1 cellular context compared by ENCODE assay signal in the genomic region with DNA sequence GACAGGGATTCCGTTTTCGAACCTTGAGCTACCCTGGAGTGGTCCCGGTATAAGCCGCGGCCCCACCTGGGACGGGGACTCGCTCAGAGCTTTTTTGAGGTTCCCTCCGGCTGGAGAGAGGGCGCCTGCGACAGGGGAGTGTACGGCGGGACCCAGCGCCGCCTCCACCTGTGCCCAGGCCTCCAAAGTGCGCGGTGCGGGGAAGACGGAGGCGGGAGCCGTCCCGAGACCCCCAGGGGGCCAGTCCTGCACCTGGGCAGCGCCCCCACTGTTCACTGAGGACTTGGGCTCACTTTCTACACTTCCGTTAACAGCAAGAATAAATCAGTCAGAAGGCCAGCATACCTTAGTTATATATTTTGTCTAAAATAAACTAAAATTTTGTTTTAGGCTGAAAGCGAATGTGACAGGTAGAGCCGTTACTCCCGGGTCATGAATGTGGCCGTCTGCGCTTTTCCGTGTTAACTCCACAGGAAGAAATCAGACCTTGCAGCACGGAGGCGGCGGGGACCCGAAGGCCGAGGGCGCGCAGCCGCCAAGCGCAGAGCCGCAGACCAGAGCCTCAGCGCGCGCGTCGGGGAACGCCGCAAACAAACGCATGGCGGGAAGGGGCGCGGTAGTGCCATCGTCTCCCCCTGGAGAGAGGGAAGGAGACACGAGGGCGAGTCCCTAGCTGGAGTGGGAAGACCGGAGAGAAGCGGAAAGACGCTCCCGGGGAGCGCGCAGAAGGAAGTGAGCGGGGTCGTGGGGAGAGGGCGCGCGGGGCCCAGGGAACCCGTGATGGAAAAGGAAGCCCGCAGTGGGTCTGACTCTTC.
A peak's percentile ranks its signal among the peaks of the same experiment; 100 is the strongest.
TF ChIP-seq lines count a peak whose summit lies in the region.

No MANE protein-coding gene starts in this region.

TF ChIP-seq in HepG2, 621 proteins besides CTCF, POLR2A, EP300 and RAD21 (continued from another document and continues in another):
- TF ChIP-seq, protein P1, sequence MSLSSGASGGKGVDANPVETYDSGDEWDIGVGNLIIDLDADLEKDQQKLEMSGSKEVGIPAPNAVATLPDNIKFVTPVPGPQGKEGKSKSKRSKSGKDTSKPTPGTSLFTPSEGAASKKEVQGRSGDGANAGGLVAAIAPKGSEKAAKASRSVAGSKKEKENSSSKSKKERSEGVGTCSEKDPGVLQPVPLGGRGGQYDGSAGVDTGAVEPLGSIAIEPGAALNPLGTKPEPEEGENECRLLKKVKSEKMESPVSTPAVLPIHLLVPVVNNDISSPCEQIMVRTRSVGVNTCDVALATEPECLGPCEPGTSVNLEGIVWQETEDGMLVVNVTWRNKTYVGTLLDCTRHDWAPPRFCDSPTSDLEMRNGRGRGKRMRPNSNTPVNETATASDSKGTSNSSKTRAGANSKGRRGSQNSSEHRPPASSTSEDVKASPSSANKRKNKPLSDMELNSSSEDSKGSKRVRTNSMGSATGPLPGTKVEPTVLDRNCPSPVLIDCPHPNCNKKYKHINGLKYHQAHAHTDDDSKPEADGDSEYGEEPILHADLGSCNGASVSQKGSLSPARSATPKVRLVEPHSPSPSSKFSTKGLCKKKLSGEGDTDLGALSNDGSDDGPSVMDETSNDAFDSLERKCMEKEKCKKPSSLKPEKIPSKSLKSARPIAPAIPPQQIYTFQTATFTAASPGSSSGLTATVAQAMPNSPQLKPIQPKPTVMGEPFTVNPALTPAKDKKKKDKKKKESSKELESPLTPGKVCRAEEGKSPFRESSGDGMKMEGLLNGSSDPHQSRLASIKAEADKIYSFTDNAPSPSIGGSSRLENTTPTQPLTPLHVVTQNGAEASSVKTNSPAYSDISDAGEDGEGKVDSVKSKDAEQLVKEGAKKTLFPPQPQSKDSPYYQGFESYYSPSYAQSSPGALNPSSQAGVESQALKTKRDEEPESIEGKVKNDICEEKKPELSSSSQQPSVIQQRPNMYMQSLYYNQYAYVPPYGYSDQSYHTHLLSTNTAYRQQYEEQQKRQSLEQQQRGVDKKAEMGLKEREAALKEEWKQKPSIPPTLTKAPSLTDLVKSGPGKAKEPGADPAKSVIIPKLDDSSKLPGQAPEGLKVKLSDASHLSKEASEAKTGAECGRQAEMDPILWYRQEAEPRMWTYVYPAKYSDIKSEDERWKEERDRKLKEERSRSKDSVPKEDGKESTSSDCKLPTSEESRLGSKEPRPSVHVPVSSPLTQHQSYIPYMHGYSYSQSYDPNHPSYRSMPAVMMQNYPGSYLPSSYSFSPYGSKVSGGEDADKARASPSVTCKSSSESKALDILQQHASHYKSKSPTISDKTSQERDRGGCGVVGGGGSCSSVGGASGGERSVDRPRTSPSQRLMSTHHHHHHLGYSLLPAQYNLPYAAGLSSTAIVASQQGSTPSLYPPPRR (CRISPR knock-in tag; IDR thresholded peaks at IDR 0.05; ENCODE audit: borderline replicate concordance) = no peak
- TF ChIP-seq MEIS2 (CRISPR knock-in tag; IDR thresholded peaks at IDR 0.05) (no peak), ZIK1 (CRISPR knock-in tag; IDR thresholded peaks at IDR 0.05; ENCODE audit: borderline replicate concordance, low read depth) (0 out of 2 replicates have a peak, but pooled peaks have one; percentile 11), ZNF816 (CRISPR knock-in tag; IDR thresholded peaks at IDR 0.05; ENCODE audit: borderline replicate concordance) (no peak), NFATC3 (CRISPR knock-in tag; IDR thresholded peaks at IDR 0.05) (no peak), ZSCAN31 (CRISPR knock-in tag; IDR thresholded peaks at IDR 0.05; ENCODE audit: low read depth) (no peak), ZBTB1 (CRISPR knock-in tag; IDR thresholded peaks at IDR 0.05; ENCODE audit: borderline replicate concordance) (no peak), HMG20B (CRISPR knock-in tag; conservative IDR thresholded peaks at IDR 0.05) (0 out of 2 replicates have a peak, but pooled peaks have one; percentile 9), ZNF549 (CRISPR knock-in tag; IDR thresholded peaks at IDR 0.05) (no peak), ZBTB7B (CRISPR knock-in tag; IDR thresholded peaks at IDR 0.05) (peak; percentile 89), ZSCAN22 (CRISPR knock-in tag; IDR thresholded peaks at IDR 0.05) (no peak), NFKBIZ (CRISPR knock-in tag; IDR thresholded peaks at IDR 0.05) (no peak), SOX6 (IDR thresholded peaks at IDR 0.05) (no peak), SOX6 (CRISPR knock-in tag; IDR thresholded peaks at IDR 0.05) (no peak), WIZ (CRISPR knock-in tag; IDR thresholded peaks at IDR 0.05) (no peak), SRY (CRISPR knock-in tag; IDR thresholded peaks at IDR 0.05) (0 out of 2 replicates have a peak, but pooled peaks have one; percentile 45), REL (CRISPR knock-in tag; conservative IDR thresholded peaks at IDR 0.05) (no peak), ZNF782 (CRISPR knock-in tag; IDR thresholded peaks at IDR 0.05; ENCODE audit: borderline replicate concordance) (no peak), ZNF781 (CRISPR knock-in tag; IDR thresholded peaks at IDR 0.05; ENCODE audit: borderline replicate concordance, not compliant biosample characterization) (peak; percentile 64), ZMYM3 (CRISPR knock-in tag; IDR thresholded peaks at IDR 0.05) (no peak; the same call in 1 of the 2 replicates), ZNF670 (CRISPR knock-in tag; IDR thresholded peaks at IDR 0.05; ENCODE audit: borderline replicate concordance) (no peak), YEATS2 (CRISPR knock-in tag; IDR thresholded peaks at IDR 0.05; ENCODE audit: borderline replicate concordance) (0 out of 2 replicates have a peak, but pooled peaks have one; percentile 32), U2AF1 (optimal IDR thresholded peaks at IDR 0.05; ENCODE audit: low read depth, low read length) (peak; percentile 27), FOXK2 (IDR thresholded peaks at IDR 0.05) (no peak), ZNF703 (CRISPR knock-in tag; IDR thresholded peaks at IDR 0.05; ENCODE audit: borderline replicate concordance) (0 out of 2 replicates have a peak, but pooled peaks have one; percentile 11), ZFP90 (CRISPR knock-in tag; IDR thresholded peaks at IDR 0.05; ENCODE audit: borderline replicate concordance) (peak; percentile 34; the same call in 1 of the 2 replicates), ZNF430 (CRISPR knock-in tag; IDR thresholded peaks at IDR 0.05) (no peak), EED (CRISPR knock-in tag; IDR thresholded peaks at IDR 0.05) (peak; percentile 80; the same call in 1 of the 2 replicates), PHF8 (CRISPR knock-in tag; IDR thresholded peaks at IDR 0.05) (peak; percentile 66), ZFAT (CRISPR knock-in tag; conservative IDR thresholded peaks at IDR 0.05) (peak; percentile 79; the same call in 1 of the 2 replicates), NFKB2 (CRISPR knock-in tag; IDR thresholded peaks at IDR 0.05; ENCODE audit: borderline replicate concordance) (peak; percentile 28; the same call in 1 of the 2 replicates), ZNF20 (CRISPR knock-in tag; IDR thresholded peaks at IDR 0.05) (peak; percentile 81; the same call in 1 of the 2 replicates), JARID2 (CRISPR knock-in tag; IDR thresholded peaks at IDR 0.05; ENCODE audit: insufficient replicate concordance) (no peak), ZNF138 (CRISPR knock-in tag; IDR thresholded peaks at IDR 0.05; ENCODE audit: low read depth) (0 out of 2 replicates have a peak, but pooled peaks have one; percentile 85), ZNF274 (CRISPR knock-in tag; IDR thresholded peaks at IDR 0.05) (no peak), ZNF672 (CRISPR knock-in tag; IDR thresholded peaks at IDR 0.05) (peak; percentile 70; the same call in 1 of the 2 replicates), MLLT10 (CRISPR knock-in tag; IDR thresholded peaks at IDR 0.05) (no peak), SNRNP70 (IDR thresholded peaks at IDR 0.05; ENCODE audit: low read depth, low read length) (no peak), ZNF607 (CRISPR knock-in tag; IDR thresholded peaks at IDR 0.05; ENCODE audit: borderline replicate concordance) (no peak), PRPF4 (IDR thresholded peaks at IDR 0.05; ENCODE audit: low read depth, low read length, poor library complexity, severe bottlenecking) (no peak), ZNF773 (CRISPR knock-in tag; IDR thresholded peaks at IDR 0.05; ENCODE audit: borderline replicate concordance) (no peak), PHB2 (IDR thresholded peaks at IDR 0.05; ENCODE audit: partially characterized antibody) (no peak), ZNF775 (CRISPR knock-in tag; IDR thresholded peaks at IDR 0.05; ENCODE audit: borderline replicate concordance) (no peak), ZNF510 (CRISPR knock-in tag; IDR thresholded peaks at IDR 0.05; ENCODE audit: low read depth) (no peak), KLF15 (CRISPR knock-in tag; IDR thresholded peaks at IDR 0.05; ENCODE audit: borderline replicate concordance) (no peak), ZNF446 (CRISPR knock-in tag; IDR thresholded peaks at IDR 0.05) (no peak), SP2 (CRISPR knock-in tag; IDR thresholded peaks at IDR 0.05) (no peak), ZNF350 (CRISPR knock-in tag; IDR thresholded peaks at IDR 0.05; ENCODE audit: borderline replicate concordance, low read depth) (peak; percentile 72; the same call in 1 of the 2 replicates), ZNF557 (CRISPR knock-in tag; IDR thresholded peaks at IDR 0.05) (no peak; the same call in 1 of the 2 replicates), BRD4 (CRISPR knock-in tag; IDR thresholded peaks at IDR 0.05) (peak; percentile 16; the same call in 1 of the 2 replicates), MEF2D (CRISPR knock-in tag; IDR thresholded peaks at IDR 0.05) (no peak; the same call in 1 of the 2 replicates)
- TF ChIP-seq, protein P2, sequence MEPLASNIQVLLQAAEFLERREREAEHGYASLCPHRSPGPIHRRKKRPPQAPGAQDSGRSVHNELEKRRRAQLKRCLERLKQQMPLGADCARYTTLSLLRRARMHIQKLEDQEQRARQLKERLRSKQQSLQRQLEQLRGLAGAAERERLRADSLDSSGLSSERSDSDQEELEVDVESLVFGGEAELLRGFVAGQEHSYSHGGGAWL (CRISPR knock-in tag; IDR thresholded peaks at IDR 0.05) = no peak
- TF ChIP-seq, protein P3, sequence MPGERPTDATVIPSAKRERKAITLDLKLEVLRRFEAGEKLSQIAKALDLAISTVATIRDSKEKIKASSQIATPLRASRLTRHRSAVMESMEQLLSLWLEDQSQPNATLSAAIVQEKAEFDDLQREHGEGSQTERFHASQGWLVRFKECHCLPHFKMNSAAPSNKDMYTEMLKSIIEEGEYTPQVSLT (CRISPR knock-in tag; IDR thresholded peaks at IDR 0.05; ENCODE audit: borderline replicate concordance, low read depth) = no peak
- TF ChIP-seq, protein P4, sequence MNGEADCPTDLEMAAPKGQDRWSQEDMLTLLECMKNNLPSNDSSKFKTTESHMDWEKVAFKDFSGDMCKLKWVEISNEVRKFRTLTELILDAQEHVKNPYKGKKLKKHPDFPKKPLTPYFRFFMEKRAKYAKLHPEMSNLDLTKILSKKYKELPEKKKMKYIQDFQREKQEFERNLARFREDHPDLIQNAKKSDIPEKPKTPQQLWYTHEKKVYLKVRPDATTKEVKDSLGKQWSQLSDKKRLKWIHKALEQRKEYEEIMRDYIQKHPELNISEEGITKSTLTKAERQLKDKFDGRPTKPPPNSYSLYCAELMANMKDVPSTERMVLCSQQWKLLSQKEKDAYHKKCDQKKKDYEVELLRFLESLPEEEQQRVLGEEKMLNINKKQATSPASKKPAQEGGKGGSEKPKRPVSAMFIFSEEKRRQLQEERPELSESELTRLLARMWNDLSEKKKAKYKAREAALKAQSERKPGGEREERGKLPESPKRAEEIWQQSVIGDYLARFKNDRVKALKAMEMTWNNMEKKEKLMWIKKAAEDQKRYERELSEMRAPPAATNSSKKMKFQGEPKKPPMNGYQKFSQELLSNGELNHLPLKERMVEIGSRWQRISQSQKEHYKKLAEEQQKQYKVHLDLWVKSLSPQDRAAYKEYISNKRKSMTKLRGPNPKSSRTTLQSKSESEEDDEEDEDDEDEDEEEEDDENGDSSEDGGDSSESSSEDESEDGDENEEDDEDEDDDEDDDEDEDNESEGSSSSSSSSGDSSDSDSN (CRISPR knock-in tag; IDR thresholded peaks at IDR 0.05) = peak; percentile 49; the same call in 1 of the 2 replicates
- TF ChIP-seq, protein P5, sequence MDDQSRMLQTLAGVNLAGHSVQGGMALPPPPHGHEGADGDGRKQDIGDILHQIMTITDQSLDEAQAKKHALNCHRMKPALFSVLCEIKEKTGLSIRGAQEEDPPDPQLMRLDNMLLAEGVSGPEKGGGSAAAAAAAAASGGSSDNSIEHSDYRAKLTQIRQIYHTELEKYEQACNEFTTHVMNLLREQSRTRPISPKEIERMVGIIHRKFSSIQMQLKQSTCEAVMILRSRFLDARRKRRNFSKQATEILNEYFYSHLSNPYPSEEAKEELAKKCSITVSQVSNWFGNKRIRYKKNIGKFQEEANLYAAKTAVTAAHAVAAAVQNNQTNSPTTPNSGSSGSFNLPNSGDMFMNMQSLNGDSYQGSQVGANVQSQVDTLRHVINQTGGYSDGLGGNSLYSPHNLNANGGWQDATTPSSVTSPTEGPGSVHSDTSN (CRISPR knock-in tag; IDR thresholded peaks at IDR 0.05; ENCODE audit: borderline replicate concordance) = no peak
- TF ChIP-seq, protein P6, sequence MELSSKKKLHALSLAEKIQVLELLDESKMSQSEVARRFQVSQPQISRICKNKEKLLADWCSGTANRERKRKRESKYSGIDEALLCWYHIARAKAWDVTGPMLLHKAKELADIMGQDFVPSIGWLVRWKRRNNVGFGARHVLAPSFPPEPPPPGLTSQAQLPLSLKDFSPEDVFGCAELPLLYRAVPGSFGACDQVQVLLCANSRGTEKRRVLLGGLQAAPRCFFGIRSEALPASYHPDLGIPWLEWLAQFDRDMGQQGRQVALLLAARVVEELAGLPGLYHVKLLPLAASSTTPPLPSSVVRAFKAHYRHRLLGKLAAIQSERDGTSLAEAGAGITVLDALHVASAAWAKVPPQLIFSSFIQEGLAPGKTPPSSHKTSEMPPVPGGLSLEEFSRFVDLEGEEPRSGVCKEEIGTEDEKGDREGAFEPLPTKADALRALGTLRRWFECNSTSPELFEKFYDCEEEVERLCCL (CRISPR knock-in tag; IDR thresholded peaks at IDR 0.05; ENCODE audit: borderline replicate concordance) = peak; percentile 69; the same call in 1 of the 2 replicates
- TF ChIP-seq, protein P7, sequence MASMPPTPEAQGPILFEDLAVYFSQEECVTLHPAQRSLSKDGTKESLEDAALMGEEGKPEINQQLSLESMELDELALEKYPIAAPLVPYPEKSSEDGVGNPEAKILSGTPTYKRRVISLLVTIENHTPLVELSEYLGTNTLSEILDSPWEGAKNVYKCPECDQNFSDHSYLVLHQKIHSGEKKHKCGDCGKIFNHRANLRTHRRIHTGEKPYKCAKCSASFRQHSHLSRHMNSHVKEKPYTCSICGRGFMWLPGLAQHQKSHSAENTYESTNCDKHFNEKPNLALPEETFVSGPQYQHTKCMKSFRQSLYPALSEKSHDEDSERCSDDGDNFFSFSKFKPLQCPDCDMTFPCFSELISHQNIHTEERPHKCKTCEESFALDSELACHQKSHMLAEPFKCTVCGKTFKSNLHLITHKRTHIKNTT (CRISPR knock-in tag; IDR thresholded peaks at IDR 0.05) = no peak
- TF ChIP-seq, protein P8, sequence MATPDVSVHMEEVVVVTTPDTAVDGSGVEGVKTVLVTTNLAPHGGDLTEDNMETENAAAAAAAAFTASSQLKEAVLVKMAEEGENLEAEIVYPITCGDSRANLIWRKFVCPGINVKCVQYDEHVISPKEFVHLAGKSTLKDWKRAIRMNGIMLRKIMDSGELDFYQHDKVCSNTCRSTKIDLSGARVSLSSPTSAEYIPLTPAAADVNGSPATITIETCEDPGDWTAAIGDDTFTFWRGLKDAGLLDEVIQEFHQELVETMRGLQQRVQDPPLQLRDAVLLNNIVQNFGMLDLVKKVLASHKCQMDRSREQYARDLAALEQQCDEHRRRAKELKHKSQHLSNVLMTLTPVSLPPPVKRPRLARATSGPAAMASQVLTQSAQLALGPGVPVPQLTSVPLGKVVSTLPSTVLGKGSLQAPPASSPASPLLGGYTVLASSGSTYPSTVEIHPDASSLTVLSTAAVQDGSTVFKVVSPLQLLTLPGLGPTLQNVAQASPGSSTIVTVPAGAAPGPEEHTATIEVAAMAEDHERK (CRISPR knock-in tag; IDR thresholded peaks at IDR 0.05; ENCODE audit: low read depth) = no peak
